1 cellular context compared by ENCODE assay signal in the genomic region with DNA sequence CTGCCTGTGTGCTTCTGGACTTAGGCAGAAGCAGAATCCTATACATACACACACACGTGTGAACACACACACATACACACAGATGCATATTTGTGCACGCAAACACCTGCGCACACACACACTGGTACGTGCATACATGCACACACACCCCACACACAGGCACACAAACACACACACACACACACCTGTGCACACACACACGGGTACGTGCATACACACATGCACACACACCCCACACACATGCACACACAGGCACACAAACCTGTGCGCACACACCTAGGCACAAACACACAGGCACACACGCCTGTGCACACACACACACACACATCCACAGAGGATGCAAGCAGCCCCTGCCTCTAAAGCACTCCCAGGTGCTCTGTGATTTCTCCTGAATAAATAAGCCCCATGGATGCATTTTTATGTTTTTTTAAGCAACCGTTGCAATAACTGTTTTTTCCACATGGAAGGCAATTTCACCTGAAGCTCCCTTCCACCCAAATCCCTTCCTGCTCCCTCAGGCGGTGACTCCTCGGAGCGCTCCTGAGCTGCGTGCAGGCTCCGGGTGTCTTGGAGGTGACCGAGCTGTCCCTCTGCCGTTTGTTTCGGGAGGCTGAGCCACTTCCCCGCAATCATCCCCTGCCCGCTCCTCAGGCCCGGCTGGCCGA.
TF ChIP-seq lines count a peak whose summit lies in the region.

No MANE protein-coding gene starts in this region.

TF ChIP-seq in H1, 55 proteins besides CTCF, POLR2A, EP300 and RAD21:
- no peak for TF ChIP-seq POLR2AphosphoS5 (IDR thresholded peaks at IDR 0.05; ENCODE audit: low read depth, low read length)
- TF ChIP-seq SP4 (IDR thresholded peaks at IDR 0.05; ENCODE audit: low read length) = no peak
